ENCODE assay signal across 12 cellular contexts in the genomic region with DNA sequence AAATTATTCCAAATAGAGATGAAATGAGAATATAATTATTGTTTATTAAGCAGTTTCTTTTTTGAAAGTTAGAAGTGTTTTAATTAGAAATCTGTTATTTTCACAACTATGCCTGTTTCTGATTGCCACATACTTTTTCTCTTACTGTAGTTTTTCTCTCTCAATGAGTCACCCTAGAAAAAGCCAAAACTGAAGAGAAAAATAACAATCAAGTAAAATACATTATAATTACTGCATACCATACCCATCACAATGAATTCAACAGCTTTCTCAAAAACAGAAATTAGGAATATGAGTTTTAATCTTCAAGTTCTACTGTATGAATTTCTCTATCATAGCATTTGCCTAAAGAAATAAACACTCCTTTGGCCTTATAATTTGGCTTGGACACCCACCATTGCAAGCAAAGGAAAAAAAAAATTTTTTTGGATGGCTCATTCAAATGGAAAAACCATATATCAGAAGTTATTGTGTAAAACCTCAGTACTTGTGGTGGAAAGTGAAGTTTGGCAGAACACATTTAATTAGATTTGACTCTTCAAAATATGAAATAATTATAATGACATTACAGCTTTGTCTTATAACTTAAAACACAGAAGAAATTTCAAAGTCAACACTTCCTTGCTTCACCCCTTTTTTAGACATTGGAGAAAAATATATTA.
DNase-seq lines count a peak whose midpoint lies in the region; ATAC-seq and TF ChIP-seq lines count a peak whose summit lies in the region.
"Had no signal": no experiment of that assay in that cellular context is flagged by ENCODE, and none has a peak within 500 bp of the region (broad histone marks: within the 10 kb centered on the region; RNA-seq: fewer than 3 reads in every experiment).

No MANE protein-coding gene starts in this region.

- H3K79me2 ChIP-seq in osteoblast (ENCODE audit: insufficient read depth, low read length): peaks cover 13% of the 10 kb centered on the region

- H3K4me3 ChIP-seq in RWPE2 (ENCODE audit: severe bottlenecking) (no peak overlapping the region), epithelial cell of esophagus (ENCODE audit: low read length) (no peak overlapping the region), osteoblast (ENCODE audit: insufficient read depth, low read length) (no peak overlapping the region)
- H3K4me3 ChIP-seq: body of pancreas had no signal

- ATAC-seq in RWPE2 (ENCODE audit: low read depth) (peak; percentile 62), HG03095 (IDR thresholded peaks at IDR 0.05; ENCODE audit: unreplicated experiment) (no peak), HG02678 (IDR thresholded peaks at IDR 0.05; ENCODE audit: unreplicated experiment) (no peak)
- ATAC-seq: body of pancreas had no signal

- TF ChIP-seq CTCF in RWPE2 (IDR thresholded peaks at IDR 0.05; ENCODE audit: poor library complexity, severe bottlenecking) (no peak), epithelial cell of esophagus (IDR thresholded peaks at IDR 0.05; ENCODE audit: insufficient read depth, low read depth, low read length, missing control alignments) (no peak), osteoblast (IDR thresholded peaks at IDR 0.05; ENCODE audit: extremely low read depth, low read depth, low read length) (no peak)

- H3K4me2 ChIP-seq in osteoblast (ENCODE audit: insufficient read depth, low read length): peak overlapping the region; percentile 26

- H3K9me3 ChIP-seq in RWPE2 (ENCODE audit: severe bottlenecking) (no peaks in the 10 kb centered on the region), osteoblast (ENCODE audit: low read depth, low read length) (no peaks in the 10 kb centered on the region)
- H3K9me3 ChIP-seq: body of pancreas had no signal

- no peak overlapping the region for H2AFZ ChIP-seq in osteoblast (ENCODE audit: low read length)

- H4K20me1 ChIP-seq in osteoblast (ENCODE audit: insufficient read depth, low read length): no peaks in the 10 kb centered on the region

- no peaks in the 10 kb centered on the region for H3K27me3 ChIP-seq in RWPE2 (ENCODE audit: insufficient read depth, poor library complexity, severe bottlenecking)
- no peaks in the 10 kb centered on the region for H3K27me3 ChIP-seq in osteoblast (ENCODE audit: insufficient read depth, low read length)
- H3K27me3 ChIP-seq: body of pancreas had no signal

- H3K27ac ChIP-seq in RWPE2 (ENCODE audit: poor library complexity, severe bottlenecking) (peak overlapping the region; percentile 59), osteoblast (ENCODE audit: low read depth, low read length) (peak overlapping the region; percentile 54)
- H3K27ac ChIP-seq: body of pancreas had no signal

- DNase-seq in ELR (ENCODE audit: low read depth) (peak; percentile 71), RWPE2 (ENCODE audit: low spot score) (no peak), epithelial cell of esophagus (ENCODE audit: low read depth) (peak; percentile 39), osteoblast (ENCODE audit: insufficient read length, low spot score, missing footprints) (no peak), T-helper 9 cell (no peak), SHP77 treated with DMSO at 0.1 percent for 48 hours (lab: John Stamatoyannopoulos, UW) (no peak)
- DNase-seq: activated T-cell treated with anti-CD3 and anti-CD28 coated beads, Interleukin-2, amount 50 U/mL, for 48 hours; body of pancreas; CD8-positive, alpha-beta memory T cell; retina had no signal

- H3K36me3 ChIP-seq in RWPE2 (ENCODE audit: low read depth): no peaks in the 10 kb centered on the region; the same call in 1 of the 2 replicates
- no peaks in the 10 kb centered on the region for H3K36me3 ChIP-seq in osteoblast (ENCODE audit: insufficient read depth, low read length)

- H3K4me1 ChIP-seq in RWPE2 (ENCODE audit: insufficient read depth, poor library complexity, severe bottlenecking) (peaks cover 17% of the 10 kb centered on the region), osteoblast (ENCODE audit: insufficient read depth, low read length) (peaks cover 22% of the 10 kb centered on the region)

Comparison
In these comparisons a context has a peak if more than half of its experiments do, and no peak if none do; other contexts are left out.
1. DNase-seq: peak in ELR (single experiment) and epithelial cell of esophagus (single experiment); none in RWPE2 (single experiment), osteoblast (single experiment), T-helper 9 cell (single experiment) and SHP77 treated with DMSO at 0.1 percent for 48 hours (single experiment).